1 cellular context compared by ENCODE assay signal in the genomic region with DNA sequence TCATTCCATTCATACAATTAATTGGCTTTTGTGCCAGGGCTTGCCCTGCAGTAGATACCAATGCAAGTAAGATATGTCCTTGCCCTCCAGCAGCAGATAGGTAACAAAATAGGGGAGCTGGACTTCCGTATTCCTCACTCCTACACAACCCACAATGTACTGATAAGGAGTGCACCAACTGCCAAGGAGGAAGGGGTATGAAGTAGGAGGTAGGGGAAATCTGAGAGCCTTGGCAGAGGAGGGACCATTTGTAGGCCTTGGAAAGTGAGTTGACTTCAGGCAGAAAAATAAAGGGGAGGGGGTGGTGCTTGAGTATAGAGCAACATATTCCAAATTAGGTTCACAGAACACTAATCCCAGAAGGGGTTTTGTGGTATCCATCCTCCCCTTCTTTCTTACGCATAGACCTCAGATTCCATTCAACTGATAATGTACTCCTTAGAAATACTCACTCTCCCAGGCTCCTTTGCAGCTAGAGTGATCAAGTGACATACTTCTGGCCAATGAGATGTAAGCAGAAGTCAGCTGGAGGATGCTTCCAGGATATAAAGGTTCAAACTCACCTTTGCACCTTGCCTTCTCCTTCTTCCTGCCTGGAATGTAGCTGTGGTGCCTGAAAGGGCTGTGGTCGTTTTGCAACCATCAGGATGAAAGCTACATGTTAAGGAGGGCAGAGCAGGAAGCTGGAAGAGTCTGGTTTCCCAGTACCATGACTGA.
TF ChIP-seq lines count a peak whose summit lies in the region.

No MANE protein-coding gene starts in this region.

TF ChIP-seq in K562, 482 proteins besides CTCF, POLR2A, EP300 and RAD21 (continued from another document and continues in another):
- TF ChIP-seq, protein P1, sequence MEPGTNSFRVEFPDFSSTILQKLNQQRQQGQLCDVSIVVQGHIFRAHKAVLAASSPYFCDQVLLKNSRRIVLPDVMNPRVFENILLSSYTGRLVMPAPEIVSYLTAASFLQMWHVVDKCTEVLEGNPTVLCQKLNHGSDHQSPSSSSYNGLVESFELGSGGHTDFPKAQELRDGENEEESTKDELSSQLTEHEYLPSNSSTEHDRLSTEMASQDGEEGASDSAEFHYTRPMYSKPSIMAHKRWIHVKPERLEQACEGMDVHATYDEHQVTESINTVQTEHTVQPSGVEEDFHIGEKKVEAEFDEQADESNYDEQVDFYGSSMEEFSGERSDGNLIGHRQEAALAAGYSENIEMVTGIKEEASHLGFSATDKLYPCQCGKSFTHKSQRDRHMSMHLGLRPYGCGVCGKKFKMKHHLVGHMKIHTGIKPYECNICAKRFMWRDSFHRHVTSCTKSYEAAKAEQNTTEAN (CRISPR knock-in tag; IDR thresholded peaks at IDR 0.05) = no peak
- 0 out of 2 replicates have a peak, but pooled peaks have one; percentile 28 for TF ChIP-seq FOSL1 (tag; conservative IDR thresholded peaks at IDR 0.05)
- TF ChIP-seq NR2C2 (CRISPR knock-in tag; IDR thresholded peaks at IDR 0.05) = no peak
- no peak for TF ChIP-seq NR2C2 (tag; IDR thresholded peaks at IDR 0.05)
- TF ChIP-seq ZNF586 (CRISPR knock-in tag; conservative IDR thresholded peaks at IDR 0.05) = no peak
- no peak for TF ChIP-seq ZBTB8A (IDR thresholded peaks at IDR 0.05; ENCODE audit: partially characterized antibody)
- peak; percentile 98 for TF ChIP-seq ZNF239 (CRISPR knock-in tag; IDR thresholded peaks at IDR 0.05)
- TF ChIP-seq ELF1 (tag; IDR thresholded peaks at IDR 0.05) = peak; percentile 61
- TF ChIP-seq SIN3B (IDR thresholded peaks at IDR 0.05; ENCODE audit: low read depth) = no peak
- TF ChIP-seq RBM14 (IDR thresholded peaks at IDR 0.05; ENCODE audit: borderline replicate concordance, insufficient read depth, low read depth, low read length) = no peak
- TF ChIP-seq GATA2 (CRISPR knock-in tag; IDR thresholded peaks at IDR 0.05) = no peak
- TF ChIP-seq, protein P2, sequence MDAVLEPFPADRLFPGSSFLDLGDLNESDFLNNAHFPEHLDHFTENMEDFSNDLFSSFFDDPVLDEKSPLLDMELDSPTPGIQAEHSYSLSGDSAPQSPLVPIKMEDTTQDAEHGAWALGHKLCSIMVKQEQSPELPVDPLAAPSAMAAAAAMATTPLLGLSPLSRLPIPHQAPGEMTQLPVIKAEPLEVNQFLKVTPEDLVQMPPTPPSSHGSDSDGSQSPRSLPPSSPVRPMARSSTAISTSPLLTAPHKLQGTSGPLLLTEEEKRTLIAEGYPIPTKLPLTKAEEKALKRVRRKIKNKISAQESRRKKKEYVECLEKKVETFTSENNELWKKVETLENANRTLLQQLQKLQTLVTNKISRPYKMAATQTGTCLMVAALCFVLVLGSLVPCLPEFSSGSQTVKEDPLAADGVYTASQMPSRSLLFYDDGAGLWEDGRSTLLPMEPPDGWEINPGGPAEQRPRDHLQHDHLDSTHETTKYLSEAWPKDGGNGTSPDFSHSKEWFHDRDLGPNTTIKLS (IDR thresholded peaks at IDR 0.05; ENCODE audit: borderline replicate concordance, low read depth) = no peak
- no peak for TF ChIP-seq CBX3 (IDR thresholded peaks at IDR 0.05; ENCODE audit: borderline replicate concordance in 1 of 2, low read length in 2 of 2)
- TF ChIP-seq, protein P3, sequence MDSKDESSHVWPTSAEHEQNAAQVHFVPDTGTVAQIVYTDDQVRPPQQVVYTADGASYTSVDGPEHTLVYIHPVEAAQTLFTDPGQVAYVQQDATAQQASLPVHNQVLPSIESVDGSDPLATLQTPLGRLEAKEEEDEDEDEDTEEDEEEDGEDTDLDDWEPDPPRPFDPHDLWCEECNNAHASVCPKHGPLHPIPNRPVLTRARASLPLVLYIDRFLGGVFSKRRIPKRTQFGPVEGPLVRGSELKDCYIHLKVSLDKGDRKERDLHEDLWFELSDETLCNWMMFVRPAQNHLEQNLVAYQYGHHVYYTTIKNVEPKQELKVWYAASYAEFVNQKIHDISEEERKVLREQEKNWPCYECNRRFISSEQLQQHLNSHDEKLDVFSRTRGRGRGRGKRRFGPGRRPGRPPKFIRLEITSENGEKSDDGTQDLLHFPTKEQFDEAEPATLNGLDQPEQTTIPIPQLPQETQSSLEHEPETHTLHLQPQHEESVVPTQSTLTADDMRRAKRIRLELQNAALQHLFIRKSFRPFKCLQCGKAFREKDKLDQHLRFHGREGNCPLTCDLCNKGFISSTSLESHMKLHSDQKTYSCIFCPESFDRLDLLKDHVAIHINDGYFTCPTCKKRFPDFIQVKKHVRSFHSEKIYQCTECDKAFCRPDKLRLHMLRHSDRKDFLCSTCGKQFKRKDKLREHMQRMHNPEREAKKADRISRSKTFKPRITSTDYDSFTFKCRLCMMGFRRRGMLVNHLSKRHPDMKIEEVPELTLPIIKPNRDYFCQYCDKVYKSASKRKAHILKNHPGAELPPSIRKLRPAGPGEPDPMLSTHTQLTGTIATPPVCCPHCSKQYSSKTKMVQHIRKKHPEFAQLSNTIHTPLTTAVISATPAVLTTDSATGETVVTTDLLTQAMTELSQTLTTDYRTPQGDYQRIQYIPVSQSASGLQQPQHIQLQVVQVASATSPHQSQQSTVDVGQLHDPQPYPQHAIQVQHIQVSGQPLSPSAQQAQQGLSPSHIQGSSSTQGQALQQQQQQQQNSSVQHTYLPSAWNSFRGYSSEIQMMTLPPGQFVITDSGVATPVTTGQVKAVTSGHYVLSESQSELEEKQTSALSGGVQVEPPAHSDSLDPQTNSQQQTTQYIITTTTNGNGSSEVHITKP (IDR thresholded peaks at IDR 0.05; ENCODE audit: partially characterized antibody) = peak; percentile 93
- TF ChIP-seq RCOR1 (IDR thresholded peaks at IDR 0.05; ENCODE audit: borderline replicate concordance in 1 of 2, low read depth in 2 of 2, low read length in 2 of 2) = no peak
- no peak for TF ChIP-seq FOXM1 (IDR thresholded peaks at IDR 0.05; ENCODE audit: low read depth)
- TF ChIP-seq FOXM1 (CRISPR knock-in tag; IDR thresholded peaks at IDR 0.05; ENCODE audit: low read depth) = no peak
- TF ChIP-seq WHSC1 (IDR thresholded peaks at IDR 0.05; ENCODE audit: low read length) = no peak
- TF ChIP-seq KLF13 (tag; IDR thresholded peaks at IDR 0.05; ENCODE audit: borderline replicate concordance, low read depth) = no peak
- TF ChIP-seq ZNF696 (CRISPR knock-in tag; conservative IDR thresholded peaks at IDR 0.05) = no peak
- TF ChIP-seq PPARD (CRISPR knock-in tag; IDR thresholded peaks at IDR 0.05) = no peak
- no peak for TF ChIP-seq BRF1 (IDR thresholded peaks at IDR 0.05; ENCODE audit: borderline replicate concordance, extremely low read depth, insufficient read length)
- TF ChIP-seq RBM34 (IDR thresholded peaks at IDR 0.05; ENCODE audit: borderline replicate concordance, insufficient read depth, low read length) = no peak
- no peak for TF ChIP-seq RFX7 (CRISPR knock-in tag; IDR thresholded peaks at IDR 0.05)
- no peak for TF ChIP-seq DMBX1 (CRISPR knock-in tag; IDR thresholded peaks at IDR 0.05; ENCODE audit: borderline replicate concordance)
- no peak for TF ChIP-seq THAP12 (CRISPR knock-in tag; IDR thresholded peaks at IDR 0.05)
- TF ChIP-seq ZNF76 (CRISPR knock-in tag; IDR thresholded peaks at IDR 0.05; ENCODE audit: borderline replicate concordance) = no peak
- no peak for TF ChIP-seq MAFG (tag; conservative IDR thresholded peaks at IDR 0.05)
- no peak for TF ChIP-seq SMARCA4 (IDR thresholded peaks at IDR 0.05)
- no peak for TF ChIP-seq CCAR2 (IDR thresholded peaks at IDR 0.05; ENCODE audit: low read depth, low read length)
- TF ChIP-seq, protein P4, sequence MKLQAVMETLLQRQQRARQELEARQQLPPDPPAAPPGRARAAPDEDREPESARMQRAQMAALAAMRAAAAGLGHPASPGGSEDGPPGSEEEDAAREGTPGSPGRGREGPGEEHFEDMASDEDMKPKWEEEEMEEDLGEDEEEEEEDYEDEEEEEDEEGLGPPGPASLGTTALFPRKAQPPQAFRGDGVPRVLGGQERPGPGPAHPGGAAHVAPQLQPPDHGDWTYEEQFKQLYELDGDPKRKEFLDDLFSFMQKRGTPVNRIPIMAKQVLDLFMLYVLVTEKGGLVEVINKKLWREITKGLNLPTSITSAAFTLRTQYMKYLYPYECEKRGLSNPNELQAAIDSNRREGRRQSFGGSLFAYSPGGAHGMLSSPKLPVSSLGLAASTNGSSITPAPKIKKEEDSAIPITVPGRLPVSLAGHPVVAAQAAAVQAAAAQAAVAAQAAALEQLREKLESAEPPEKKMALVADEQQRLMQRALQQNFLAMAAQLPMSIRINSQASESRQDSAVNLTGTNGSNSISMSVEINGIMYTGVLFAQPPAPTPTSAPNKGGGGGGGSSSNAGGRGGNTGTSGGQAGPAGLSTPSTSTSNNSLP (IDR thresholded peaks at IDR 0.05; ENCODE audit: borderline replicate concordance, low read depth, low read length) = no peak
- TF ChIP-seq CREB3 (tag; conservative IDR thresholded peaks at IDR 0.05; ENCODE audit: low read depth) = no peak
- TF ChIP-seq CEBPB (tag; IDR thresholded peaks at IDR 0.05) = no peak
- peak; percentile 35 for TF ChIP-seq RBM25 (IDR thresholded peaks at IDR 0.05; ENCODE audit: low read depth, low read length, severe bottlenecking)
- no peak for TF ChIP-seq KDM2B (CRISPR knock-in tag; IDR thresholded peaks at IDR 0.05)
- no peak for TF ChIP-seq BRD9 (IDR thresholded peaks at IDR 0.05; ENCODE audit: low read depth, partially characterized antibody)
- no peak for TF ChIP-seq ZNF165 (CRISPR knock-in tag; IDR thresholded peaks at IDR 0.05; ENCODE audit: borderline replicate concordance)
- TF ChIP-seq, protein P5, sequence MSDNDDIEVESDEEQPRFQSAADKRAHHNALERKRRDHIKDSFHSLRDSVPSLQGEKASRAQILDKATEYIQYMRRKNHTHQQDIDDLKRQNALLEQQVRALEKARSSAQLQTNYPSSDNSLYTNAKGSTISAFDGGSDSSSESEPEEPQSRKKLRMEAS (CRISPR knock-in tag; IDR thresholded peaks at IDR 0.05) = no peak
- no peak for TF ChIP-seq CHCHD3 (CRISPR knock-in tag; IDR thresholded peaks at IDR 0.05)
- TF ChIP-seq HDAC3 (IDR thresholded peaks at IDR 0.05; ENCODE audit: borderline replicate concordance, partially characterized antibody) = no peak
- TF ChIP-seq SIX5 (IDR thresholded peaks at IDR 0.05; ENCODE audit: borderline replicate concordance in 1 of 2, insufficient read depth in 1 of 2, low read depth in 1 of 2, low read length in 2 of 2) = peak in 1 of 2 experiments; percentile 36; a peak in 1 of 4 replicates
- TF ChIP-seq, protein P6, sequence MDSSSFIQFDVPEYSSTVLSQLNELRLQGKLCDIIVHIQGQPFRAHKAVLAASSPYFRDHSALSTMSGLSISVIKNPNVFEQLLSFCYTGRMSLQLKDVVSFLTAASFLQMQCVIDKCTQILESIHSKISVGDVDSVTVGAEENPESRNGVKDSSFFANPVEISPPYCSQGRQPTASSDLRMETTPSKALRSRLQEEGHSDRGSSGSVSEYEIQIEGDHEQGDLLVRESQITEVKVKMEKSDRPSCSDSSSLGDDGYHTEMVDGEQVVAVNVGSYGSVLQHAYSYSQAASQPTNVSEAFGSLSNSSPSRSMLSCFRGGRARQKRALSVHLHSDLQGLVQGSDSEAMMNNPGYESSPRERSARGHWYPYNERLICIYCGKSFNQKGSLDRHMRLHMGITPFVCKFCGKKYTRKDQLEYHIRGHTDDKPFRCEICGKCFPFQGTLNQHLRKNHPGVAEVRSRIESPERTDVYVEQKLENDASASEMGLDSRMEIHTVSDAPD (CRISPR knock-in tag; IDR thresholded peaks at IDR 0.05) = no peak
- TF ChIP-seq, protein P7, sequence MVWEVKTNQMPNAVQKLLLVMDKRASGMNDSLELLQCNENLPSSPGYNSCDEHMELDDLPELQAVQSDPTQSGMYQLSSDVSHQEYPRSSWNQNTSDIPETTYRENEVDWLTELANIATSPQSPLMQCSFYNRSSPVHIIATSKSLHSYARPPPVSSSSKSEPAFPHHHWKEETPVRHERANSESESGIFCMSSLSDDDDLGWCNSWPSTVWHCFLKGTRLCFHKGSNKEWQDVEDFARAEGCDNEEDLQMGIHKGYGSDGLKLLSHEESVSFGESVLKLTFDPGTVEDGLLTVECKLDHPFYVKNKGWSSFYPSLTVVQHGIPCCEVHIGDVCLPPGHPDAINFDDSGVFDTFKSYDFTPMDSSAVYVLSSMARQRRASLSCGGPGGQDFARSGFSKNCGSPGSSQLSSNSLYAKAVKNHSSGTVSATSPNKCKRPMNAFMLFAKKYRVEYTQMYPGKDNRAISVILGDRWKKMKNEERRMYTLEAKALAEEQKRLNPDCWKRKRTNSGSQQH (CRISPR knock-in tag; IDR thresholded peaks at IDR 0.05) = no peak
- TF ChIP-seq ZNF143 (CRISPR knock-in tag; IDR thresholded peaks at IDR 0.05) = peak; percentile 72
- no peak for TF ChIP-seq FOXJ2 (tag; IDR thresholded peaks at IDR 0.05)
- peak; percentile 11; the same call in 1 of the 2 replicates for TF ChIP-seq SPI1 (IDR thresholded peaks at IDR 0.05; ENCODE audit: borderline replicate concordance, low read depth, low read length)
- TF ChIP-seq CBX8 (IDR thresholded peaks at IDR 0.05; ENCODE audit: borderline replicate concordance, extremely low read depth, low read depth, low read length, poor library complexity, severe bottlenecking) = no peak
- TF ChIP-seq, protein P8, sequence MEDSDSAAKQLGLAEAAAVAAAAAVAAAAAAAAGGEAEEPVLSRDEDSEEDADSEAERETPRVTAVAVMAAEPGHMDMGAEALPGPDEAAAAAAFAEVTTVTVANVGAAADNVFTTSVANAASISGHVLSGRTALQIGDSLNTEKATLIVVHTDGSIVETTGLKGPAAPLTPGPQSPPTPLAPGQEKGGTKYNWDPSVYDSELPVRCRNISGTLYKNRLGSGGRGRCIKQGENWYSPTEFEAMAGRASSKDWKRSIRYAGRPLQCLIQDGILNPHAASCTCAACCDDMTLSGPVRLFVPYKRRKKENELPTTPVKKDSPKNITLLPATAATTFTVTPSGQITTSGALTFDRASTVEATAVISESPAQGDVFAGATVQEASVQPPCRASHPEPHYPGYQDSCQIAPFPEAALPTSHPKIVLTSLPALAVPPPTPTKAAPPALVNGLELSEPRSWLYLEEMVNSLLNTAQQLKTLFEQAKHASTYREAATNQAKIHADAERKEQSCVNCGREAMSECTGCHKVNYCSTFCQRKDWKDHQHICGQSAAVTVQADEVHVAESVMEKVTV (CRISPR knock-in tag; IDR thresholded peaks at IDR 0.05) = no peak
